ENCODE assay signal across 20 cellular contexts in the genomic region with DNA sequence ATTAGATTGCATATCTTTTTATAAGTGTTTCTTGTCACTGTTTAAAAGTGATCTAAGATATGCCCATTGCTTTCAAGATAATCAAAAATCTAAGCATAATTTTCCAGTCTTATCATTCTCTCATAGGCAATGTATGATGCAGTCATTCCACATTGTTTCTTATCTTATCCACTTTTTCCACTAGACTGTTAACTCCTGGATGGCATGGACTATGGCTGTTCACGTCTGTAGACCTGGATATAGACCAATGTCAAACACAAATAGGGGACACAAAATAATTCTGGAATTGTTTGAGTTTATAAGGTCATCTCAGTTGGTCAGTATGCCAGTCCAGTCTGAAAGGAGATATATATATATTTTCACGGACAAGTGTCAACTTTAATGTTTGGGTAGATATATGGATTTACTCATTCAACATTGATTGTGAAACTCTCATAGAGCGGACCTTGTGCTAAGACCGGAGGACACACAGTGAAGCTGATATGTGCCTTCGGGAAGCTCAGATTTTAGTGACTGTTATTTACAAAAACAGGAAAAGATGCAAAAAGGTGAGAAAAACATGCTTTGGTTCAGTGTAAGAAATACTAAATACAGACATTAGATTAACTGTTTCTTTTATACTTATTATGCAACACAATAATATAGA.
DNase-seq lines count a peak whose midpoint lies in the region; ATAC-seq, FAIRE-seq and TF ChIP-seq lines count a peak whose summit lies in the region.
"Had no signal": no experiment of that assay in that cellular context is flagged by ENCODE, and none has a peak within 500 bp of the region (broad histone marks: within the 10 kb centered on the region; RNA-seq: fewer than 3 reads in every experiment).

No MANE protein-coding gene starts in this region.

- intact Hi-C loops in HepG2 (cut with micrococcal nuclease; ENCODE audit: unreplicated experiment) (loop anchor here (10.0 kb wide), 1 partner anchor 1246 kb away; no protein-coding TSS in a partner anchor), right lobe of liver (cut with DNase I) (no loop called here)

- no peaks in the 10 kb centered on the region for H3K79me2 ChIP-seq in HepG2 (ENCODE audit: insufficient read depth, low read length)

- TF ChIP-seq POLR2A in HepG2 (IDR thresholded peaks at IDR 0.05; ENCODE audit: insufficient read depth in 1 of 2, low read depth in 2 of 2, low read length in 2 of 2) (no peak), right lobe of liver (IDR thresholded peaks at IDR 0.05) (no peak)

- in situ Hi-C loops in HepG2 (cut with HindIII; ENCODE audit: extremely low pct_ligation_motif_present, low pct_unique_long_range_greater_than_20kb) = no loop called here

- H3K9me3 ChIP-seq in HepG2 (ENCODE audit: low read length) = no peaks in the 10 kb centered on the region
- H3K9me3 ChIP-seq in right lobe of liver = no peaks in the 10 kb centered on the region
- H3K9me3 ChIP-seq: A549; BLaER1 treated with 17β-estradiol and CSF1 and Interleukin-3, amounts not matched to agents 10 nM and 100 nM; Caco-2 had no signal

- H3K36me3 ChIP-seq in HepG2 (replicated peaks in 1 of 2; ENCODE audit: control insufficient read depth in 1 of 2, insufficient read depth in 2 of 2, low read length in 2 of 2) (no peaks in the 10 kb centered on the region), right lobe of liver (no peaks in the 10 kb centered on the region)
- H3K36me3 ChIP-seq: BLaER1 treated with 17β-estradiol and CSF1 and Interleukin-3, amounts not matched to agents 10 nM and 100 nM had no signal

- H3K9ac ChIP-seq in HepG2 (ENCODE audit: insufficient read depth, low read depth, low read length) = no peak overlapping the region
- H3K9ac ChIP-seq: BLaER1 treated with 17β-estradiol and CSF1 and Interleukin-3, amounts not matched to agents 10 nM and 100 nM had no signal

- POLR2A ChIA-PET in HepG2 (lab: Yijun Ruan, JAX) = no interaction called here

- 1% methylated on average over 5 of the region's 5 CpGs for WGBS in HepG2 (ENCODE audit: low lambda C conversion rate)
- 28% methylated on average over 5 of the region's 5 CpGs for WGBS in right lobe of liver (ENCODE audit: insufficient coverage, low coverage, low lambda C conversion rate, missing lambda C conversion rate)

- H3K4me3 ChIP-seq in HepG2 (replicated peaks in 1 of 3; ENCODE audit: insufficient read depth in 1 of 3, low read depth in 2 of 3, low read length in 3 of 3) (no peak overlapping the region), right lobe of liver (no peak overlapping the region)
- H3K4me3 ChIP-seq: A549; BLaER1 treated with 17β-estradiol and CSF1 and Interleukin-3, amounts not matched to agents 10 nM and 100 nM had no signal

- no peak overlapping the region for H3K4me2 ChIP-seq in HepG2 (ENCODE audit: low read depth, low read length)
- H3K4me2 ChIP-seq: A549; BLaER1 treated with 17β-estradiol and CSF1 and Interleukin-3, amounts not matched to agents 10 nM and 100 nM had no signal

- BruUV-seq in HepG2 (replicated peaks; lab: Mats Ljungman, UMichigan) = no TSS peak

- ATAC-seq in HepG2 = peak; percentile 88
- ATAC-seq in right lobe of liver = no peak
- ATAC-seq in HG02973 (IDR thresholded peaks at IDR 0.05; ENCODE audit: unreplicated experiment) = no peak
- ATAC-seq: A549; CD8-positive, alpha-beta T cell had no signal

- CTCF ChIA-PET in HepG2 (lab: Yijun Ruan, JAX; ENCODE audit: low intra/inter-chr PET ratio, low total read pairs) = no interaction called here

- H3K4me1 ChIP-seq in HepG2 (ENCODE audit: insufficient read depth, low read length) (peaks cover 14% of the 10 kb centered on the region), right lobe of liver (no peaks in the 10 kb centered on the region)
- H3K4me1 ChIP-seq: A549 had no signal

- no peak for TF ChIP-seq RAD21 in HepG2 (CRISPR knock-in tag; IDR thresholded peaks at IDR 0.05)

- TF ChIP-seq EP300 in HepG2 (IDR thresholded peaks at IDR 0.05; ENCODE audit: low read depth in 2 of 2, low read length in 2 of 2) = no peak
- no peak for TF ChIP-seq EP300 in HepG2 (CRISPR knock-in tag; IDR thresholded peaks at IDR 0.05; ENCODE audit: borderline replicate concordance)

- no peaks in the 10 kb centered on the region for H4K20me1 ChIP-seq in HepG2 (ENCODE audit: insufficient read depth, low read length)
- H4K20me1 ChIP-seq: BLaER1 treated with 17β-estradiol and CSF1 and Interleukin-3, amounts not matched to agents 10 nM and 100 nM had no signal

- TF ChIP-seq CTCF in HepG2 (CRISPR knock-in tag; IDR thresholded peaks at IDR 0.05) (no peak), right lobe of liver (IDR thresholded peaks at IDR 0.05) (no peak)

- DNase-seq in HepG2 (ENCODE audit: low spot score) = peak; percentile 36
- no peak for DNase-seq in right lobe of liver
- DNase-seq in NCI-H69 (lab: John Stamatoyannopoulos, UW) = peak; percentile 68
- DNase-seq in Kasumi-1 (lab: John Stamatoyannopoulos, UW) = no peak
- DNase-seq: AML-193; Caco-2; Calu3; CD4-positive, alpha-beta T cell; CD8-positive, alpha-beta T cell; DMS79 treated with DMSO at 0.1 percent for 48 hours; GF-D8 had no signal

- no peak overlapping the region for H2AFZ ChIP-seq in HepG2 (ENCODE audit: low read length)

- H3K27me3 ChIP-seq in HepG2 (ENCODE audit: control insufficient read depth in 1 of 2, insufficient read depth in 2 of 2, low read length in 2 of 2) = no peaks in the 10 kb centered on the region
- H3K27me3 ChIP-seq in right lobe of liver = no peaks in the 10 kb centered on the region
- H3K27me3 ChIP-seq: BLaER1 treated with 17β-estradiol and CSF1 and Interleukin-3, amounts not matched to agents 10 nM and 100 nM had no signal

- H3K27ac ChIP-seq in HepG2 (ENCODE audit: extremely low read length, insufficient read depth, low read length) = no peak overlapping the region
- H3K27ac ChIP-seq in right lobe of liver = no peak overlapping the region
- H3K27ac ChIP-seq: 22Rv1; A549; BLaER1 treated with 17β-estradiol and CSF1 and Interleukin-3, amounts not matched to agents 10 nM and 100 nM; C4-2B had no signal

- no peak for FAIRE-seq in HepG2 (lab: Jason Lieb, UNC)
- FAIRE-seq: A549, D721Med, G401.6, GM12891, GM19239 had no signal

TF ChIP-seq in HepG2, 621 proteins besides CTCF, POLR2A, EP300 and RAD21 (continues in another document):
- TF ChIP-seq PRPF4 (IDR thresholded peaks at IDR 0.05; ENCODE audit: low read depth, low read length, poor library complexity, severe bottlenecking) (no peak), SALL1 (CRISPR knock-in tag; IDR thresholded peaks at IDR 0.05) (peak; percentile 60; the same call in 1 of the 2 replicates), MXD1 (CRISPR knock-in tag; IDR thresholded peaks at IDR 0.05) (no peak), ZNF724P (CRISPR knock-in tag; IDR thresholded peaks at IDR 0.05; ENCODE audit: borderline replicate concordance) (no peak), U2AF2 (IDR thresholded peaks at IDR 0.05; ENCODE audit: low read depth, low read length) (no peak), REPIN1 (CRISPR knock-in tag; IDR thresholded peaks at IDR 0.05; ENCODE audit: borderline replicate concordance, low read depth) (no peak), FOXC1 (CRISPR knock-in tag; IDR thresholded peaks at IDR 0.05; ENCODE audit: borderline replicate concordance) (no peak), ZEB1 (IDR thresholded peaks at IDR 0.05; ENCODE audit: insufficient replicate concordance, low read depth) (no peak), FOXP1 (IDR thresholded peaks at IDR 0.05) (no peak), FOXP1 (CRISPR knock-in tag; IDR thresholded peaks at IDR 0.05) (0 out of 2 replicates have a peak, but pooled peaks have one; percentile 17), HNF4A (CRISPR knock-in tag; IDR thresholded peaks at IDR 0.05) (peak; percentile 76), KLF9 (CRISPR knock-in tag; IDR thresholded peaks at IDR 0.05; ENCODE audit: low read depth) (no peak), NR2F1 (CRISPR knock-in tag; IDR thresholded peaks at IDR 0.05) (no peak)

Comparison
In these comparisons a context has a peak if more than half of its experiments do, and no peak if none do; other contexts are left out.
1. DNase-seq: peak in HepG2 (single experiment) and NCI-H69 (single experiment); none in right lobe of liver (0 of 3) and Kasumi-1 (0 of 2).